Comparison of ENCODE assay signal across 1 cellular context in the genomic region with DNA sequence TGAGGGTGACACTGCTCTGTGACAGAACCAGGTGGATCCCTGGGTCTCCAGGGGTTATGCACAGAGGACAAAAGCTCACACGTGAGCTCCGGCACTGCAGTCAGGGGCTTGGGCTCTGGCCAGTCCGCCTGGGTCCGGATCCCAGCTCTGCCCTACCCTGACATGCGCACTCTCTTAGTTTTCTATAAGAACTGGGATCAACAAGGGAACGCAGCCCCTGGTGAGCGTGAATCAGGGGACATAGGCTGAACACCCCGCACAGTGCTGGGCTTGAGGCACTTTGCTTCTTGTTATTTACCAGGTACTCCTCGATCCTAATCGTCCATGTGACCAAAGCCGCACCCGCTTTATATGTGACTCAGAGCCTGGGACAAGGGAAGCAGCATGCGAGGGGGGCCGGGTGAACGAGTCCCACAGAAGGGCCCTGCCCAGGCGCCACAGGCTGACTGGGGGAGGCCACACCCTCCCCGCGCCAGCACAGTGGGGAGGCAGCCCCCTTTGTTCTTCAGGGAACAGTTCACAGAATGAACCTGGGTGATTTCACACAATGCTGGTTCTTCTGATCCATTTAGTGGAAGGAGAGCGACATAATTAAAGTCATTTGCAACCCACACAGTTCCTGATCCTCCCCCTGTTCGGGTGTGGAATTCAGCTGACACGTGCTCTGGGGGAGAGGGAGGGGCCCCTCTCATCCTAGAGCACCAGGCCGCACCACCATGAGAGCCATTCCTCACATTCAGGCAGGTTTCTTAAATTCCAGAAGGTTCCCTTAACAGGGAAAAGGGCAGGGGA.
TF ChIP-seq lines count a peak whose summit lies in the region.

No MANE protein-coding gene starts in this region.

TF ChIP-seq in HepG2, 621 proteins besides CTCF, POLR2A, EP300 and RAD21 (continued from another document):
- TF ChIP-seq, protein P1, sequence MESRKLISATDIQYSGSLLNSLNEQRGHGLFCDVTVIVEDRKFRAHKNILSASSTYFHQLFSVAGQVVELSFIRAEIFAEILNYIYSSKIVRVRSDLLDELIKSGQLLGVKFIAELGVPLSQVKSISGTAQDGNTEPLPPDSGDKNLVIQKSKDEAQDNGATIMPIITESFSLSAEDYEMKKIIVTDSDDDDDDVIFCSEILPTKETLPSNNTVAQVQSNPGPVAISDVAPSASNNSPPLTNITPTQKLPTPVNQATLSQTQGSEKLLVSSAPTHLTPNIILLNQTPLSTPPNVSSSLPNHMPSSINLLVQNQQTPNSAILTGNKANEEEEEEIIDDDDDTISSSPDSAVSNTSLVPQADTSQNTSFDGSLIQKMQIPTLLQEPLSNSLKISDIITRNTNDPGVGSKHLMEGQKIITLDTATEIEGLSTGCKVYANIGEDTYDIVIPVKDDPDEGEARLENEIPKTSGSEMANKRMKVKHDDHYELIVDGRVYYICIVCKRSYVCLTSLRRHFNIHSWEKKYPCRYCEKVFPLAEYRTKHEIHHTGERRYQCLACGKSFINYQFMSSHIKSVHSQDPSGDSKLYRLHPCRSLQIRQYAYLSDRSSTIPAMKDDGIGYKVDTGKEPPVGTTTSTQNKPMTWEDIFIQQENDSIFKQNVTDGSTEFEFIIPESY (CRISPR knock-in tag; IDR thresholded peaks at IDR 0.05): peak; percentile 49; the same call in 1 of the 2 replicates
